In genomic region chr3:152328841-152329240, GRCh38 we compare ENCODE assay signal across 8 cellular contexts.
DNase-seq lines count a peak whose midpoint lies in the region; ATAC-seq and TF ChIP-seq lines count a peak whose summit lies in the region.

No MANE protein-coding gene starts in this region.

- H3K27me3 ChIP-seq in testis (no peaks in the 10 kb centered on the region), BE2C (no peaks in the 10 kb centered on the region)

- TF ChIP-seq CTCF in fibroblast of the aortic adventitia (IDR thresholded peaks at IDR 0.05; ENCODE audit: insufficient read depth, low read length) = no peak
- no peak for TF ChIP-seq CTCF in testis (IDR thresholded peaks at IDR 0.05)
- TF ChIP-seq CTCF in BE2C (IDR thresholded peaks at IDR 0.05; ENCODE audit: low read depth, low read length) = no peak

- H3K27ac ChIP-seq in testis = no peak overlapping the region

- H3K4me1 ChIP-seq in testis (peaks cover 12% of the 10 kb centered on the region), BE2C (no peaks in the 10 kb centered on the region; the same call in 1 of the 2 replicates)

- no peak for TF ChIP-seq POLR2A in testis (IDR thresholded peaks at IDR 0.05)

- H3K9me3 ChIP-seq in testis (no peaks in the 10 kb centered on the region), BE2C (no peaks in the 10 kb centered on the region)

- peak; percentile 77 for ATAC-seq in SK-N-SH treated with all-trans-retinoic acid at 6 μM for 48 hours

- intact Hi-C loops in testis (cut with DNase I; ENCODE audit: low total_unique reads) = no loop called here

- H3K36me3 ChIP-seq in testis (ENCODE audit: low read depth, missing control alignments) (no peaks in the 10 kb centered on the region), BE2C (no peaks in the 10 kb centered on the region)

- DNase-seq in H4 (ENCODE audit: low spot score) (peak; percentile 83), fibroblast of the aortic adventitia (ENCODE audit: low read depth) (peak; percentile 88), skeletal muscle cell (ENCODE audit: low read depth) (peak; percentile 74), testis (no peak), BE2C (no peak), NCI-H510A treated with DMSO at 0.1 percent for 48 hours (lab: John Stamatoyannopoulos, UW) (no peak), DMS79 treated with DMSO at 0.1 percent for 48 hours (lab: John Stamatoyannopoulos, UW) (no peak)

- H3K4me3 ChIP-seq in fibroblast of the aortic adventitia (ENCODE audit: low read depth, low read length) (no peak overlapping the region), skeletal muscle cell (ENCODE audit: low read depth, low read length) (no peak overlapping the region), testis (no peak overlapping the region), BE2C (ENCODE audit: low read depth, low read length) (no peak overlapping the region)

- 73 to 77% methylated on average over 3 of the region's 3 CpGs for WGBS in testis, 2 donors

TF ChIP-seq in SK-N-SH treated with all-trans-retinoic acid at 6 μM for 48 hours, 23 proteins besides CTCF, POLR2A, EP300 and RAD21:
- peak; percentile 67 for TF ChIP-seq ISL1 (CRISPR knock-in tag; IDR thresholded peaks at IDR 0.05)
- no peak for TF ChIP-seq ZC3H10 (CRISPR knock-in tag; IDR thresholded peaks at IDR 0.05)

Comparison
In these comparisons a context has a peak if more than half of its experiments do, and no peak if none do; other contexts are left out.
1. DNase-seq: peak in H4 (single experiment), fibroblast of the aortic adventitia (single experiment) and skeletal muscle cell (single experiment); none in testis (single experiment), BE2C (single experiment), NCI-H510A treated with DMSO at 0.1 percent for 48 hours (single experiment) and DMS79 treated with DMSO at 0.1 percent for 48 hours (single experiment).